In the genomic region with DNA sequence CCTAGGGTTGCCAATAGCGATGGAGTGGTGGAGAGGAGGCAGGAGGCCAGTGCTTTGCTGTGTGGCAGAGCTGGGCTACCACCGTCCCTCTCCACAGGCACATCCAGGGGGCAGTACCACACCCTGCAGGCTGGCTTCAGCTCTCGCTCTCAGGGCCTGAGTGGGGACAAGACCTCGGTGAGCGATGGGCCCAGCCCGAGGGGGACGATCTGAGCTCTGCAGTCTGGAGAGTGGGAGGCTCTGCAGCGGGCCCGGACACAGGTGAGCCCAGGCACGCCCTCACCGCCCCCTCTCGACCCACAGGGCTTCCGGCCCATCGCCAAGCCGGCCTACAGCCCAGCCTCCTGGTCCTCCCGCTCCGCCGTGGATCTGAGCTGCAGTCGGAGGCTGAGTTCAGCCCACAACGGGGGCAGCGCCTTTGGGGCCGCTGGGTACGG, we compare ENCODE assay signal across 8 cellular contexts. TPM values are rescaled to one million over a fixed set of nuclear protein-coding genes. Genes with fewer than 3 reads are reported as not detected.
DNase-seq lines count a peak whose midpoint lies in the region; ATAC-seq, FAIRE-seq and TF ChIP-seq lines count a peak whose summit lies in the region.

No MANE protein-coding gene starts in this region.

- H3K4me1 Mint-ChIP-seq in naive B cell, result peaks cover 0 to 14% (median 12%) of the 10 kb centered on the region in 3 donors

- peak; percentile 22 to 50 for DNase-seq in SHP77 (lab: John Stamatoyannopoulos, UW)
- DNase-seq in SHP77 treated with DMSO at 0.1 percent for 48 hours (lab: John Stamatoyannopoulos, UW), result no peak
- peak; percentile 41 for DNase-seq in LHCN-M2 (ENCODE audit: low read depth)
- no peak for DNase-seq in bronchial epithelial cell (ENCODE audit: low read depth)
- no peak for DNase-seq in naive B cell
- DNase-seq in activated CD4-positive, CD25-positive, alpha-beta regulatory T cell treated with anti-CD3 and anti-CD28 coated beads, Interleukin-2, amount 50 U/mL, for 72 hours, result no peak
- no peak for DNase-seq in central memory CD4-positive, alpha-beta T cell
- no peak for DNase-seq in KBM-7

- ATAC-seq in naive B cell (ENCODE audit: low read depth in 2 of 2), result peak; percentile 55 to 57

- H3K4me3 ChIP-seq in bronchial epithelial cell (ENCODE audit: low read depth, low read length), result peak overlapping the region; percentile 76

- no peaks in the 10 kb centered on the region for H3K36me3 Mint-ChIP-seq in naive B cell

- H3K9me3 Mint-ChIP-seq in naive B cell, result peaks cover 0 to 1% (median 0%) of the 10 kb centered on the region in 7 donors

- no peak for FAIRE-seq in bronchial epithelial cell (lab: Jason Lieb, UNC)

- peaks cover 0 to 11% (median 11%) of the 10 kb centered on the region in 3 donors for H3K27me3 Mint-ChIP-seq in naive B cell

- no peaks in the 10 kb centered on the region for H3K27me3 ChIP-seq in bronchial epithelial cell (ENCODE audit: control insufficient read depth, insufficient read depth, low read length)

- H3K27ac Mint-ChIP-seq in naive B cell, result peak overlapping the region in 3 of 6 donors; percentile 24 to 29 (median 28)

- in situ Hi-C loops in KBM-7 (cut with MboI; ENCODE audit: low pct_unique_long_range_greater_than_20kb, low sequenced_read_pairs), result no loop called here

- peak; percentile 46 for TF ChIP-seq CTCF in bronchial epithelial cell (IDR thresholded peaks at IDR 0.05; ENCODE audit: insufficient read depth, low read length, severe bottlenecking)

- peaks cover 20% of the 10 kb centered on the region for H3K36me3 ChIP-seq in bronchial epithelial cell (ENCODE audit: control insufficient read depth, insufficient read depth, low read length)

- peak overlapping the region in 5 of 8 donors; percentile 24 to 67 (median 63) for H3K4me3 Mint-ChIP-seq in naive B cell

RNA-seq across cellular contexts. Expression of a gene that starts 2.5 kb away (rescaled TPM):
- total RNA-seq in LHCN-M2 (2014; rRNA removed), result 3.7 and 4.7 TPM in 2 replicates
- polyA plus RNA-seq in LHCN-M2 (2012), result 2.1 TPM
- 231 and 328 TPM in 2 replicates for total RNA-seq in bronchial epithelial cell
- under 1 TPM in 2 of 6 donors, not detected in 4; 0.09 to 0.13 TPM for polyA plus RNA-seq in naive B cell (ENCODE audit: low read depth in 6 of 6)

RNA-seq across cellular contexts. Expression of a gene that starts 18.3 kb away (rescaled TPM):
- total RNA-seq in LHCN-M2 (2014; rRNA removed), result 5.5 and 5.8 TPM in 2 replicates
- polyA plus RNA-seq in LHCN-M2 (2012), result 9.5 TPM
- 15.9 and 24.7 TPM in 2 replicates for total RNA-seq in bronchial epithelial cell
- 10 to 100 TPM; 30.4 to 72.0 (median 53.5) TPM for polyA plus RNA-seq in naive B cell (ENCODE audit: low read depth in 6 of 6)

RNA-seq across cellular contexts. Expression of a gene that starts 27.2 kb away (rescaled TPM):
- total RNA-seq in LHCN-M2 (2014; rRNA removed) (0.75 and 1.3 TPM in 2 replicates), bronchial epithelial cell (10.8 and 11.4 TPM in 2 replicates)
- 0.11 TPM for polyA plus RNA-seq in LHCN-M2 (2012)
- not detected for polyA plus RNA-seq in naive B cell (ENCODE audit: low read depth in 6 of 6)

RNA-seq across cellular contexts. Expression of a gene that starts 45.3 kb away (rescaled TPM):
- total RNA-seq in LHCN-M2 (2014; rRNA removed), result not detected in 2 replicates
- polyA plus RNA-seq in LHCN-M2 (2012), result not detected
- total RNA-seq in bronchial epithelial cell, result 7.4 and 9.2 TPM in 2 replicates
- polyA plus RNA-seq in naive B cell (ENCODE audit: low read depth in 6 of 6), result 1 to 10 TPM in 5 of 6 donors, not detected in 1; 1.9 to 4.5 (median 3.4) TPM

RNA-seq across cellular contexts. Expression of a gene that starts 53.5 kb away (rescaled TPM):
- total RNA-seq in LHCN-M2 (2014; rRNA removed) (40.7 and 51.2 TPM in 2 replicates), bronchial epithelial cell (26.3 and 29.4 TPM in 2 replicates)
- 24.6 TPM for polyA plus RNA-seq in LHCN-M2 (2012)
- 10 to 100 TPM in 4 of 6 donors, 1 to 10 TPM in 2; 5.5 to 12.3 (median 10.3) TPM for polyA plus RNA-seq in naive B cell (ENCODE audit: low read depth in 6 of 6)

Comparison
In these comparisons a context has a peak if more than half of its experiments do, and no peak if none do; other contexts are left out.
1. DNase-seq: peak in SHP77 (2 of 2) and LHCN-M2 (single experiment); none in SHP77 treated with DMSO at 0.1 percent for 48 hours (single experiment), bronchial epithelial cell (single experiment), naive B cell (single experiment), activated CD4-positive, CD25-positive, alpha-beta regulatory T cell treated with anti-CD3 and anti-CD28 coated beads, Interleukin-2, amount 50 U/mL, for 72 hours (single experiment), central memory CD4-positive, alpha-beta T cell (single experiment) and KBM-7 (single experiment).
2. RNA of a gene that starts 2.5 kb away (total RNA-seq): 231 to 328 TPM in bronchial epithelial cell; 3.7 to 4.7 TPM in LHCN-M2; every median in the first group is over 10 times any median in the second.